1 cellular context compared by ENCODE assay signal in the genomic region with DNA sequence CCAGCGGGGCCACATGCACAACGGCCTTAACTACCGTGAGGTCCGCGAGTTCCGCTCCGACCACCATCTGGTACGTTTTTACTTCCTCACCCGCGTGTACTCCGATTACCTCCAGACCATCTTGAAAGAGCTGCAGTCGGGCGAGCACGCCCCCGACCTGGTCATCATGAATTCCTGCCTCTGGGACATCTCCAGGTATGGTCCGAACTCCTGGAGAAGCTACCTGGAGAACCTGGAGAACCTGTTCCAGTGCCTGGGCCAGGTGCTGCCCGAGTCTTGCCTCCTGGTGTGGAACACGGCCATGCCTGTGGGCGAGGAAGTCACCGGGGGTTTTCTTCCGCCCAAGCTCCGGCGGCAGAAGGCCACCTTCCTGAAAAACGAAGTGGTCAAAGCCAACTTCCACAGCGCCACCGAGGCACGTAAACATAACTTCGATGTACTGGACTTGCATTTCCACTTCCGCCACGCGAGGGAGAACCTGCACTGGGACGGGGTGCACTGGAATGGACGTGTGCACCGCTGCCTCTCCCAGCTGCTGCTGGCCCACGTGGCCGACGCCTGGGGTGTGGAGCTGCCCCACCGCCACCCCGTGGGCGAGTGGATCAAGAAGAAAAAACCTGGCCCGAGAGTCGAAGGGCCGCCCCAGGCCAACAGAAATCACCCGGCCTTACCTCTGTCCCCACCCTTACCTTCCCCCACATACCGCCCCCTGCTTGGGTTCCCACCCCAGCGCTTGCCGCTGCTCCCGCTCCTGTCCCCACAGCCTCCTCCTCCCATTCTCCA.
TF ChIP-seq lines count a peak whose summit lies in the region.

No MANE protein-coding gene starts in this region.

TF ChIP-seq in HEK293T, 16 proteins besides CTCF, POLR2A, EP300 and RAD21:
- no peak for TF ChIP-seq ARNT (IDR thresholded peaks at IDR 0.05)
- TF ChIP-seq CTBP1 (IDR thresholded peaks at IDR 0.05; ENCODE audit: borderline replicate concordance): no peak
- TF ChIP-seq SUZ12 (IDR thresholded peaks at IDR 0.05): no peak
- TF ChIP-seq LEF1 (IDR thresholded peaks at IDR 0.05; ENCODE audit: borderline replicate concordance): no peak
- TF ChIP-seq ZNF384 (IDR thresholded peaks at IDR 0.05): no peak
- TF ChIP-seq HDGF (IDR thresholded peaks at IDR 0.05; ENCODE audit: borderline replicate concordance): no peak
- no peak for TF ChIP-seq ELF4 (IDR thresholded peaks at IDR 0.05)
- TF ChIP-seq L3MBTL2 (conservative IDR thresholded peaks at IDR 0.05): no peak
- no peak for TF ChIP-seq FOXK2 (IDR thresholded peaks at IDR 0.05)
- TF ChIP-seq FOXM1 (IDR thresholded peaks at IDR 0.05; ENCODE audit: borderline replicate concordance): no peak
- no peak for TF ChIP-seq SP1 (IDR thresholded peaks at IDR 0.05)
- TF ChIP-seq, protein P1, sequence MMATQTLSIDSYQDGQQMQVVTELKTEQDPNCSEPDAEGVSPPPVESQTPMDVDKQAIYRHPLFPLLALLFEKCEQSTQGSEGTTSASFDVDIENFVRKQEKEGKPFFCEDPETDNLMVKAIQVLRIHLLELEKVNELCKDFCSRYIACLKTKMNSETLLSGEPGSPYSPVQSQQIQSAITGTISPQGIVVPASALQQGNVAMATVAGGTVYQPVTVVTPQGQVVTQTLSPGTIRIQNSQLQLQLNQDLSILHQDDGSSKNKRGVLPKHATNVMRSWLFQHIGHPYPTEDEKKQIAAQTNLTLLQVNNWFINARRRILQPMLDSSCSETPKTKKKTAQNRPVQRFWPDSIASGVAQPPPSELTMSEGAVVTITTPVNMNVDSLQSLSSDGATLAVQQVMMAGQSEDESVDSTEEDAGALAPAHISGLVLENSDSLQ (IDR thresholded peaks at IDR 0.05): no peak
- TF ChIP-seq NFRKB (IDR thresholded peaks at IDR 0.05): no peak
